In the genomic region with DNA sequence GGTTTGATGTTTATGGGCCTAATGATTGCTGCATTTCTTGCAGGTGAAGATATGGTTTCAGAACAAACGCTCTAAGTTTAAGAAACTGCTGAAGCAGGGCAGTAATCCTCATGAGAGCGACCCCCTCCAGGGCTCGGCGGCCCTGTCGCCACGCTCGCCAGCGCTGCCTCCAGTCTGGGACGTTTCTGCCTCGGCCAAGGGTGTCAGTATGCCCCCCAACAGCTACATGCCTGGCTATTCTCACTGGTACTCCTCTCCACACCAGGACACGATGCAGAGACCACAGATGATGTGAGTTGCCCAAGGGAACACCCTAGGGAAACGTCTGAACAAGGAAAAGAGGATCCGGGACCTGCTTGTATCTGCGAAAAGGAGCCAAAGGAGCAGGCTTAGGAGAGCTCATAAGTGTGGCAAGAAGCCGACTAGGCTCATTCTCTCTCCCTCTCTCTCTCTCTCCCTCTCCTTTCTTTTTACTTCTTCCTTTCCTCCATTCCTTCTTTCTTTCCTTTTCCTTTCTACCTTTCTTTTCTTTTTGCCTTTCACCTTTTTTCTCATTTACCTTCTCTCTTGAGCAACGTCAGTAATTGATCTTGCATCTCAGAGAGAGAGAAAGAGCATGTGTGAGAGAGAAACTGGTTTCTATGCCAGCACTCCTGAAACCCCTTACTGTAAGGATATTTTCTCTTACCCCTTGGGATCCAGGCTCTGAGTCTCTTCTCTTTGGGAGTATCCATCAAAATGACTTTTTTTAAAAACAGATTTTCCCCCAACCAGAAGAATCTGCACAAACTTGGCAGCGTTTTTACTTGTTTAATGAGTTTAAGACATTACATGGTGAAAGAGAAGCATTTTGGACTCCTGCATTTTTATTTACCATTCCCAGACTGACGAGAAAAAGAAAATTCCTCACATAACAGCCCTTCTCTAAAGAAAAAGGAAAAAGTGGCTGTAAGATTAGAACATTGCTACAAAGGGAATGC, we compare ENCODE assay signal across 2 cellular contexts.
TF ChIP-seq lines count a peak whose summit lies in the region.

No MANE protein-coding gene starts in this region.

TF ChIP-seq in H1, 55 proteins besides CTCF, POLR2A, EP300 and RAD21:
- TF ChIP-seq CHD1 (IDR thresholded peaks at IDR 0.05; ENCODE audit: low read depth, low read length): no peak
- peak; percentile 94 for TF ChIP-seq EZH2 (IDR thresholded peaks at IDR 0.05; ENCODE audit: low read depth, low read length, severe bottlenecking)
- no peak for TF ChIP-seq NRF1 (IDR thresholded peaks at IDR 0.05; ENCODE audit: low read depth, low read length)
- peak; percentile 78 for TF ChIP-seq TBP (IDR thresholded peaks at IDR 0.05; ENCODE audit: low read depth, low read length)
- TF ChIP-seq BRCA1 (IDR thresholded peaks at IDR 0.05; ENCODE audit: low read depth, low read length): no peak
- no peak for TF ChIP-seq CEBPB (IDR thresholded peaks at IDR 0.05; ENCODE audit: low read depth, low read length)
- TF ChIP-seq CBX8 (IDR thresholded peaks at IDR 0.05; ENCODE audit: borderline replicate concordance, low read depth, low read length): peak; percentile 26; the same call in 1 of the 2 replicates
- peak; percentile 98 for TF ChIP-seq SUZ12 (IDR thresholded peaks at IDR 0.05; ENCODE audit: low read length)
- TF ChIP-seq RNF2 (IDR thresholded peaks at IDR 0.05; ENCODE audit: borderline replicate concordance, low read depth, low read length, missing control alignments, poor library complexity, severe bottlenecking): peak; percentile 97
- TF ChIP-seq YY1 (IDR thresholded peaks at IDR 0.05; ENCODE audit: low read depth, low read length): no peak
- no peak for TF ChIP-seq PHF8 (conservative IDR thresholded peaks at IDR 0.05; ENCODE audit: low read depth, low read length)
- TF ChIP-seq FOSL1 (IDR thresholded peaks at IDR 0.05; ENCODE audit: insufficient read depth, low read depth, low read length): no peak
- no peak for TF ChIP-seq KDM1A (IDR thresholded peaks at IDR 0.05; ENCODE audit: borderline replicate concordance, low read length)
- TF ChIP-seq TCF12 (IDR thresholded peaks at IDR 0.05; ENCODE audit: low read depth, low read length): 0 out of 2 replicates have a peak, but pooled peaks have one; percentile 6
- no peak for TF ChIP-seq SIRT6 (IDR thresholded peaks at IDR 0.05; ENCODE audit: low read length)
- no peak for TF ChIP-seq CHD7 (IDR thresholded peaks at IDR 0.05; ENCODE audit: insufficient replicate concordance, low read length)

TF ChIP-seq in neural cell, 6 proteins besides CTCF, POLR2A, EP300 and RAD21:
- no peak for TF ChIP-seq SMC3 (conservative IDR thresholded peaks at IDR 0.05; ENCODE audit: poor library complexity)
- TF ChIP-seq POLR2AphosphoS5 (IDR thresholded peaks at IDR 0.05): no peak
- TF ChIP-seq REST (IDR thresholded peaks at IDR 0.05; ENCODE audit: borderline replicate concordance): peak; percentile 86
- no peak for TF ChIP-seq MXI1 (conservative IDR thresholded peaks at IDR 0.05; ENCODE audit: poor library complexity, severe bottlenecking)
- peak; percentile 25 for TF ChIP-seq TAF1 (IDR thresholded peaks at IDR 0.05; ENCODE audit: low read depth)
- no peak for TF ChIP-seq EZH2 (IDR thresholded peaks at IDR 0.05; ENCODE audit: borderline replicate concordance, insufficient read depth, low read length, poor library complexity, severe bottlenecking)
